18 cellular contexts compared by ENCODE assay signal in genomic region chr16:2586901-2587480, GRCh38. TPM values are rescaled to one million over a fixed set of nuclear protein-coding genes. Genes with fewer than 3 reads are reported as not detected.
DNase-seq lines count a peak whose midpoint lies in the region; ATAC-seq and TF ChIP-seq lines count a peak whose summit lies in the region.
"Had no signal": no experiment of that assay in that cellular context is flagged by ENCODE, and none has a peak within 500 bp of the region (broad histone marks: within the 10 kb centered on the region; RNA-seq: fewer than 3 reads in every experiment).

No MANE protein-coding gene starts in this region.

- H3K4me3 ChIP-seq in spleen: no peak overlapping the region
- H3K4me3 ChIP-seq: PC-9 had no signal

- H3K9me3 Mint-ChIP-seq in activated naive CD8-positive, alpha-beta T cell treated with anti-CD3 and anti-CD28 coated beads, Interleukin-2, amount 10 ng/mL, durations not matched to agents 7 days and 5 days: no peaks in the 10 kb centered on the region
- no peaks in the 10 kb centered on the region for H3K9me3 Mint-ChIP-seq in activated naive CD8-positive, alpha-beta T cell treated with anti-CD3 and anti-CD28 coated beads for 36 hours
- H3K9me3 Mint-ChIP-seq in activated T-helper 17 cell treated with anti-CD3 and anti-CD28 coated beads, Interleukin-2, amount 50 U/mL, for 72 hours: no peaks in the 10 kb centered on the region
- no peaks in the 10 kb centered on the region for H3K9me3 Mint-ChIP-seq in endothelial cell (ENCODE audit: unreplicated experiment)

- 90 to 97% (median 94%) methylated on average over 16 of the region's 16 CpGs for WGBS in spleen, 5 donors

- DNase-seq in activated naive CD8-positive, alpha-beta T cell treated with anti-CD3 and anti-CD28 coated beads, Interleukin-2, amount 10 ng/mL, durations not matched to agents 7 days and 5 days: no peak
- DNase-seq in activated naive CD8-positive, alpha-beta T cell treated with anti-CD3 and anti-CD28 coated beads for 36 hours: no peak
- DNase-seq in endothelial cell (ENCODE audit: low spot score) (no peak), spleen (peak; percentile 53), foreskin melanocyte (no peak), HEK293T (ENCODE audit: extremely low spot score) (no peak)
- DNase-seq: COR-L47, DMS 273 treated with DMSO at 0.1 percent for 48 hours, KBM-7, NCI-H1694 treated with DMSO at 0.1 percent for 48 hours, NCI-H2227 treated with DMSO at 0.1 percent for 48 hours, NCI-H510A treated with DMSO at 0.1 percent for 48 hours, NCI-H82, PC-9 had no signal

- H3K4me1 ChIP-seq in spleen: peaks cover 9 to 34% (median 27%) of the 10 kb centered on the region in 6 donors

- POLR2A ChIA-PET in activated naive CD8-positive, alpha-beta T cell treated with anti-CD3 and anti-CD28 coated beads, Interleukin-2, amount 10 ng/mL, durations not matched to agents 7 days and 5 days (lab: Charles Lee): no interaction called here
- POLR2A ChIA-PET in HEK293T (lab: Yijun Ruan, JAX): no interaction called here

- peaks cover 13% of the 10 kb centered on the region for H3K36me3 Mint-ChIP-seq in activated naive CD8-positive, alpha-beta T cell treated with anti-CD3 and anti-CD28 coated beads, Interleukin-2, amount 10 ng/mL, durations not matched to agents 7 days and 5 days
- H3K36me3 Mint-ChIP-seq in activated naive CD8-positive, alpha-beta T cell treated with anti-CD3 and anti-CD28 coated beads for 36 hours: peaks cover 3% of the 10 kb centered on the region
- H3K36me3 Mint-ChIP-seq in activated T-helper 17 cell treated with anti-CD3 and anti-CD28 coated beads, Interleukin-2, amount 50 U/mL, for 72 hours (ENCODE audit: low read depth): peaks cover 65% of the 10 kb centered on the region
- H3K36me3 Mint-ChIP-seq in endothelial cell (ENCODE audit: low read depth, unreplicated experiment): peaks cover 21% of the 10 kb centered on the region

- H3K27ac Mint-ChIP-seq in activated naive CD8-positive, alpha-beta T cell treated with anti-CD3 and anti-CD28 coated beads, Interleukin-2, amount 10 ng/mL, durations not matched to agents 7 days and 5 days: peak overlapping the region; percentile 69
- no peak overlapping the region for H3K27ac Mint-ChIP-seq in activated naive CD8-positive, alpha-beta T cell treated with anti-CD3 and anti-CD28 coated beads for 36 hours
- H3K27ac Mint-ChIP-seq in activated T-helper 17 cell treated with anti-CD3 and anti-CD28 coated beads, Interleukin-2, amount 50 U/mL, for 72 hours: peak overlapping the region; percentile 46
- H3K27ac Mint-ChIP-seq in endothelial cell (ENCODE audit: unreplicated experiment): peak overlapping the region; percentile 12

- H3K9me3 ChIP-seq in spleen: no peaks in the 10 kb centered on the region

- TF ChIP-seq CTCF in endothelial cell (IDR thresholded peaks at IDR 0.05; ENCODE audit: unreplicated experiment): no peak
- TF ChIP-seq CTCF in spleen (IDR thresholded peaks at IDR 0.05 in 8 of 11, conservative IDR thresholded peaks at IDR 0.05 in 3 of 11): no peak

- TF ChIP-seq POLR2A in spleen (IDR thresholded peaks at IDR 0.05): no peak

- H3K27ac ChIP-seq in spleen: peak overlapping the region in 4 of 8 donors; percentile 71 to 83 (median 74)
- H3K27ac ChIP-seq: PC-9 had no signal

- ATAC-seq in activated naive CD8-positive, alpha-beta T cell treated with anti-CD3 and anti-CD28 coated beads, Interleukin-2, amount 10 ng/mL, durations not matched to agents 7 days and 5 days (ENCODE audit: low read depth): no peak
- ATAC-seq in activated T-helper 17 cell treated with anti-CD3 and anti-CD28 coated beads, Interleukin-2, amount 50 U/mL, for 72 hours (replicated peaks): no peak
- no peak for ATAC-seq in GM21447 (IDR thresholded peaks at IDR 0.05; ENCODE audit: unreplicated experiment)

- H3K36me3 ChIP-seq in spleen: peaks cover 0 to 75% (median 63%) of the 10 kb centered on the region in 6 donors

- no peak overlapping the region for H3K4me3 Mint-ChIP-seq in activated naive CD8-positive, alpha-beta T cell treated with anti-CD3 and anti-CD28 coated beads, Interleukin-2, amount 10 ng/mL, durations not matched to agents 7 days and 5 days
- no peak overlapping the region for H3K4me3 Mint-ChIP-seq in activated naive CD8-positive, alpha-beta T cell treated with anti-CD3 and anti-CD28 coated beads for 36 hours
- H3K4me3 Mint-ChIP-seq in activated T-helper 17 cell treated with anti-CD3 and anti-CD28 coated beads, Interleukin-2, amount 50 U/mL, for 72 hours: no peak overlapping the region
- H3K4me3 Mint-ChIP-seq in endothelial cell (ENCODE audit: unreplicated experiment): peak overlapping the region; percentile 56
- H3K4me3 Mint-ChIP-seq: B cell had no signal

- CTCF ChIA-PET in HEK293T (lab: Yijun Ruan, JAX): no interaction called here

- H3K27me3 ChIP-seq in spleen (replicated peaks in 1 of 7): no peaks in the 10 kb centered on the region

- no peaks in the 10 kb centered on the region for H3K27me3 Mint-ChIP-seq in activated naive CD8-positive, alpha-beta T cell treated with anti-CD3 and anti-CD28 coated beads, Interleukin-2, amount 10 ng/mL, durations not matched to agents 7 days and 5 days
- H3K27me3 Mint-ChIP-seq in activated naive CD8-positive, alpha-beta T cell treated with anti-CD3 and anti-CD28 coated beads for 36 hours: no peaks in the 10 kb centered on the region
- H3K27me3 Mint-ChIP-seq in activated T-helper 17 cell treated with anti-CD3 and anti-CD28 coated beads, Interleukin-2, amount 50 U/mL, for 72 hours: no peaks in the 10 kb centered on the region
- peaks cover under 1% of the 10 kb centered on the region for H3K27me3 Mint-ChIP-seq in endothelial cell (ENCODE audit: unreplicated experiment)
- H3K27me3 Mint-ChIP-seq: B cell had no signal

- intact Hi-C loops in spleen (cut with DNase I; ENCODE audit: low total_unique reads): no loop called here

- peaks cover 2% of the 10 kb centered on the region for H3K4me1 Mint-ChIP-seq in activated naive CD8-positive, alpha-beta T cell treated with anti-CD3 and anti-CD28 coated beads, Interleukin-2, amount 10 ng/mL, durations not matched to agents 7 days and 5 days
- H3K4me1 Mint-ChIP-seq in activated naive CD8-positive, alpha-beta T cell treated with anti-CD3 and anti-CD28 coated beads for 36 hours: peaks cover 7% of the 10 kb centered on the region
- peaks cover 15% of the 10 kb centered on the region for H3K4me1 Mint-ChIP-seq in activated T-helper 17 cell treated with anti-CD3 and anti-CD28 coated beads, Interleukin-2, amount 50 U/mL, for 72 hours
- H3K4me1 Mint-ChIP-seq in endothelial cell (ENCODE audit: unreplicated experiment): no peaks in the 10 kb centered on the region
- H3K4me1 Mint-ChIP-seq: B cell had no signal

TF ChIP-seq in HEK293T, 16 proteins besides CTCF, POLR2A, EP300 and RAD21:
- no peak for TF ChIP-seq ELF4 (IDR thresholded peaks at IDR 0.05)
- no peak for TF ChIP-seq FOXK2 (IDR thresholded peaks at IDR 0.05)
- no peak for TF ChIP-seq TARDBP (IDR thresholded peaks at IDR 0.05)
TF ChIP-seq in HEK293T: peak in this region for 0.

RNA-seq across cellular contexts. Expression of gene PDPK1, which starts 49.2 kb away (rescaled TPM):
- 10 to 100 TPM; 50.6 to 55.1 TPM for total RNA-seq in activated naive CD8-positive, alpha-beta T cell treated with anti-CD3 and anti-CD28 coated beads, Interleukin-2, amount 10 ng/mL, durations not matched to agents 7 days and 5 days
- 10 to 100 TPM; 36.5 to 42.2 TPM for total RNA-seq in activated naive CD8-positive, alpha-beta T cell treated with anti-CD3 and anti-CD28 coated beads for 36 hours
- 10 to 100 TPM; 52.1 to 67.7 TPM for total RNA-seq in activated T-helper 17 cell treated with anti-CD3 and anti-CD28 coated beads, Interleukin-2, amount 50 U/mL, for 72 hours
- 33.6 TPM for total RNA-seq in endothelial cell (ENCODE audit: unreplicated experiment)
- total RNA-seq in spleen: 10 to 100 TPM; 39.5 to 74.5 (median 56.8) TPM
- 10 to 100 TPM in 1 of 3 donors, 1 to 10 TPM in 2; 6.2 to 15.5 (median 6.2) TPM for polyA plus RNA-seq in spleen

RNA-seq across cellular contexts. Expression of gene CEMP1, which starts 55.8 kb away (rescaled TPM):
- 1 to 10 TPM in 1 of 2 experiments, under 1 TPM in 1; 0.80 to 1.1 TPM for total RNA-seq in activated naive CD8-positive, alpha-beta T cell treated with anti-CD3 and anti-CD28 coated beads, Interleukin-2, amount 10 ng/mL, durations not matched to agents 7 days and 5 days
- not detected for total RNA-seq in activated naive CD8-positive, alpha-beta T cell treated with anti-CD3 and anti-CD28 coated beads for 36 hours
- total RNA-seq in activated T-helper 17 cell treated with anti-CD3 and anti-CD28 coated beads, Interleukin-2, amount 50 U/mL, for 72 hours: not detected
- total RNA-seq in endothelial cell (ENCODE audit: unreplicated experiment) (not detected), spleen (under 1 TPM in 2 of 7 donors, not detected in 5; 0.37 to 0.97 TPM)
- 1 to 10 TPM in 1 of 3 donors, under 1 TPM in 2; 0.70 to 1.5 (median 0.74) TPM for polyA plus RNA-seq in spleen
- total RNA-seq: A172 had no signal
